Comparison of ENCODE assay signal across 29 cellular contexts in genomic region chr3:117455782-117456181, GRCh38.
"Had no signal": no experiment of that assay in that cellular context is flagged by ENCODE, and none has a peak within 500 bp of the region (broad histone marks: within the 10 kb centered on the region; RNA-seq: fewer than 3 reads in every experiment).

No MANE protein-coding gene starts in this region.

- H3K27ac Mint-ChIP-seq: dendritic cell treated with granulocyte-macrophage colony-stimulating factor and Interleukin-4, amounts not matched to agents 40 ng/mL and 50 ng/mL, for 4 days; effector memory CD8-positive, alpha-beta T cell; endodermal cell had no signal

- H3K36me3 ChIP-seq: colonic mucosa, esophagus muscularis mucosa, esophagus squamous epithelium, gastrocnemius medialis, gastroesophageal sphincter, heart left ventricle, heart right ventricle had no signal

- H3K27ac ChIP-seq: colonic mucosa, coronary artery, dorsolateral prefrontal cortex, epithelial cell of prostate, esophagus muscularis mucosa, esophagus squamous epithelium, foreskin keratinocyte, gastrocnemius medialis, gastroesophageal sphincter, heart left ventricle, heart right ventricle had no signal

- H3K27me3 Mint-ChIP-seq: dendritic cell treated with granulocyte-macrophage colony-stimulating factor and Interleukin-4, amounts not matched to agents 40 ng/mL and 50 ng/mL, for 4 days; effector memory CD8-positive, alpha-beta T cell had no signal

- H3K4me3 ChIP-seq: colonic mucosa, coronary artery, dorsolateral prefrontal cortex, esophagus muscularis mucosa, esophagus squamous epithelium, gastrocnemius medialis, gastroesophageal sphincter, heart left ventricle, heart right ventricle had no signal

- H3K9me3 ChIP-seq: colonic mucosa, esophagus muscularis mucosa, esophagus squamous epithelium, gastrocnemius medialis, gastroesophageal sphincter, heart left ventricle had no signal

- H3K27me3 ChIP-seq: colonic mucosa, dorsolateral prefrontal cortex, esophagus muscularis mucosa, esophagus squamous epithelium, foreskin keratinocyte, gastrocnemius medialis, gastroesophageal sphincter, heart left ventricle, heart right ventricle had no signal

- H3K4me1 ChIP-seq: colonic mucosa, esophagus muscularis mucosa, esophagus squamous epithelium, foreskin keratinocyte, gastrocnemius medialis, gastroesophageal sphincter, heart left ventricle, heart right ventricle had no signal

- ATAC-seq: effector memory CD8-positive, alpha-beta T cell; esophagus mucosa; foreskin keratinocyte; gastrocnemius medialis; gastroesophageal sphincter; heart left ventricle; heart right ventricle had no signal

- H3K4me1 Mint-ChIP-seq: endodermal cell had no signal

- H3K4me3 Mint-ChIP-seq: dendritic cell treated with granulocyte-macrophage colony-stimulating factor and Interleukin-4, amounts not matched to agents 40 ng/mL and 50 ng/mL, for 4 days; effector memory CD8-positive, alpha-beta T cell; endodermal cell had no signal

- DNase-seq: colonic mucosa; cortex of kidney; dermis blood vessel endothelial cell; dorsolateral prefrontal cortex; effector CD4-positive, alpha-beta T cell; effector CD8-positive, alpha-beta T cell; effector memory CD4-positive, alpha-beta T cell; effector memory CD8-positive, alpha-beta T cell; endodermal cell; erythroblast; esophagus squamous epithelium; foreskin fibroblast; foreskin melanocyte; gastrocnemius medialis; glutamatergic neuron; head of caudate nucleus; heart left ventricle; heart right ventricle had no signal

- FAIRE-seq: colon, endometrium, endothelial cell of umbilical vein, frontal cortex had no signal

- H3K9me3 Mint-ChIP-seq: dendritic cell treated with granulocyte-macrophage colony-stimulating factor and Interleukin-4, amounts not matched to agents 40 ng/mL and 50 ng/mL, for 4 days; endodermal cell had no signal
